1 cellular context compared by ENCODE assay signal in the genomic region with DNA sequence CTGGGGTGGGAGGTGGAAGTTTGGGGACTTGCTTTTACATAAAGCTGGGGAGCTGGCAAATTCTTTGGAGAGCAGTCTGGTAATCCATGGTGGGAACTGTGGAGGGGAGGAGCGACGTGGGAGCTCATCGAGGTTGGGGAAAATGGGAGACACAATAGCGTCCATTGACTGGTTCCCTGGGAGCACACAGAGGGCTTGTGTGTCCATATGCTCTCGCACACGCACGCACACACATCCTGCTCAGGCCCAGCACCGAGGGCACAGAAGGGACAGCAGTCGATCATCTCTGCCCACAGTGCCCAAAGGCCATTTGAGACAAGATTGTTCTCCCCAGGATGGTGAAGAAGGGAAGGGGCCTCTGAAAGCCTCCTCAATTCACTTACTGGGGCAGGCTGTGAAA.
TF ChIP-seq lines count a peak whose summit lies in the region.

No MANE protein-coding gene starts in this region.

TF ChIP-seq in H1, 55 proteins besides CTCF, POLR2A, EP300 and RAD21:
- TF ChIP-seq YY1 (IDR thresholded peaks at IDR 0.05; ENCODE audit: low read depth, low read length) (no peak), TAF7 (optimal IDR thresholded peaks at IDR 0.05; ENCODE audit: borderline replicate concordance, low read depth, low read length) (no peak), BRCA1 (IDR thresholded peaks at IDR 0.05; ENCODE audit: low read depth, low read length) (no peak), JUND (IDR thresholded peaks at IDR 0.05; ENCODE audit: low read length) (no peak)
